18 cellular contexts compared by ENCODE assay signal in genomic region chr11:2127357-2127971, GRCh38. TPM values are rescaled to one million over a fixed set of nuclear protein-coding genes. Genes with fewer than 3 reads are reported as not detected.
DNase-seq lines count a peak whose midpoint lies in the region; ATAC-seq, FAIRE-seq and TF ChIP-seq lines count a peak whose summit lies in the region.
"Had no signal": no experiment of that assay in that cellular context is flagged by ENCODE, and none has a peak within 500 bp of the region (broad histone marks: within the 10 kb centered on the region; RNA-seq: fewer than 3 reads in every experiment).

No MANE protein-coding gene starts in this region.

- in situ Hi-C loops in Panc1 (cut with HindIII; ENCODE audit: low pct_unique_long_range_greater_than_20kb, low sequenced_read_pairs), result no loop called here

- DNase-seq in A549 (ENCODE audit: low read depth in 1 of 2, low spot score in 1 of 2) (no peak), Panc1 (ENCODE audit: low read depth, low spot score) (no peak), mesenchymal stem cell (no peak), osteoblast (ENCODE audit: insufficient read length, low spot score, missing footprints) (peak; percentile 61), HTR-8/SVneo (ENCODE audit: insufficient read length, low spot score) (no peak), LoVo (ENCODE audit: low spot score) (no peak)
- DNase-seq: DMS79 treated with DMSO at 0.1 percent for 48 hours, H9, IMR-90, NCI-H1436, NCI-H1930, NCI-H345, NCI-H524 treated with DMSO at 0.1 percent for 48 hours, RPMI8226, SIG-M5 had no signal

- no peak overlapping the region for H3K4me2 ChIP-seq in A549
- no peak overlapping the region for H3K4me2 ChIP-seq in mesenchymal stem cell (ENCODE audit: low read length, poor library complexity, severe bottlenecking)
- H3K4me2 ChIP-seq in osteoblast (ENCODE audit: insufficient read depth, low read length), result no peak overlapping the region

- CTCF ChIA-PET in A549 (lab: Yijun Ruan, JAX), result interaction anchor here (3.1 kb wide), 1 partner anchor 24 kb away, joined by 10 read pairs; no protein-coding TSS in a partner anchor
- CTCF ChIA-PET in Panc1 (lab: Charles Lee), result no interaction called here

- no peak overlapping the region for H2BK5ac ChIP-seq in mesenchymal stem cell (ENCODE audit: low read depth, low read length, poor library complexity, severe bottlenecking)

- WGBS in A549 (ENCODE audit: missing lambda C conversion rate), result 63% methylated on average over 4 of the region's 7 CpGs
- WGBS in mesenchymal stem cell, result 55% methylated on average over 7 of the region's 7 CpGs

- H2BK15ac ChIP-seq in mesenchymal stem cell (ENCODE audit: low read depth, poor library complexity, severe bottlenecking), result peak overlapping the region; percentile 33

- H3K14ac ChIP-seq in mesenchymal stem cell (ENCODE audit: low read length in 2 of 2), result no peak overlapping the region

- intact Hi-C loops in Panc1 (cut with micrococcal nuclease; ENCODE audit: unreplicated experiment), result no loop called here

- no peaks in the 10 kb centered on the region for H3K79me2 ChIP-seq in osteoblast (ENCODE audit: insufficient read depth, low read length)

- no peak overlapping the region for H4K8ac ChIP-seq in mesenchymal stem cell (ENCODE audit: low read length)

- FAIRE-seq in A549 (lab: Jason Lieb, UNC) (no peak), HTR-8/SVneo (lab: Jason Lieb, UNC) (no peak)

- no peak overlapping the region for H3K23ac ChIP-seq in mesenchymal stem cell (ENCODE audit: low read length in 2 of 2)

- POLR2A ChIA-PET in A549 (lab: Yijun Ruan, JAX), result no interaction called here
- POLR2A ChIA-PET in Panc1 (lab: Charles Lee), result no interaction called here

- no peaks in the 10 kb centered on the region for H3K4me1 ChIP-seq in A549
- no peaks in the 10 kb centered on the region for H3K4me1 ChIP-seq in Panc1 (ENCODE audit: control insufficient read depth, insufficient read depth, low read length)
- peaks cover 14% of the 10 kb centered on the region for H3K4me1 ChIP-seq in mesenchymal stem cell (ENCODE audit: control insufficient read depth, insufficient read depth, low read depth, low read length)
- peaks cover 5% of the 10 kb centered on the region for H3K4me1 ChIP-seq in osteoblast (ENCODE audit: insufficient read depth, low read length)

- TF ChIP-seq CTCF in A549 (IDR thresholded peaks at IDR 0.05) (no peak), Panc1 (IDR thresholded peaks at IDR 0.05) (no peak), osteoblast (IDR thresholded peaks at IDR 0.05; ENCODE audit: extremely low read depth, low read depth, low read length) (no peak)

- H3K79me1 ChIP-seq in mesenchymal stem cell (replicated peaks; ENCODE audit: low read length, poor library complexity, severe bottlenecking), result no peaks in the 10 kb centered on the region

- BruUV-seq in Panc1 (replicated peaks; lab: Mats Ljungman, UMichigan), result no TSS peak

- TF ChIP-seq RAD21 in A549 (conservative IDR thresholded peaks at IDR 0.05 in 1 of 2, IDR thresholded peaks at IDR 0.05 in 1 of 2), result no peak

- H3K27me3 ChIP-seq in Panc1 (ENCODE audit: control insufficient read depth, insufficient read depth, low read length) (no peaks in the 10 kb centered on the region), mesenchymal stem cell (ENCODE audit: control insufficient read depth in 1 of 2, insufficient read depth in 1 of 2, low read length in 2 of 2) (peaks cover 0 to 21% of the 10 kb centered on the region in 2 experiments), osteoblast (ENCODE audit: insufficient read depth, low read length) (no peaks in the 10 kb centered on the region)

- no peak for TF ChIP-seq POLR2A in A549 (IDR thresholded peaks at IDR 0.05; ENCODE audit: low read length)

- H3K9ac ChIP-seq in mesenchymal stem cell (ENCODE audit: low read length), result no peak overlapping the region

- H3K27ac ChIP-seq in A549 (no peak overlapping the region), Panc1 (ENCODE audit: low read length) (no peak overlapping the region), mesenchymal stem cell (ENCODE audit: low read length, poor library complexity, severe bottlenecking) (no peak overlapping the region), osteoblast (ENCODE audit: low read depth, low read length) (no peak overlapping the region)

- H4K91ac ChIP-seq in mesenchymal stem cell (ENCODE audit: low read length), result no peak overlapping the region

- no peak overlapping the region for H2BK12ac ChIP-seq in mesenchymal stem cell (ENCODE audit: low read length in 2 of 2)

- H3K18ac ChIP-seq in mesenchymal stem cell (ENCODE audit: low read depth in 1 of 2, low read length in 2 of 2), result no peak overlapping the region

- ATAC-seq in A549, result peak; percentile 9 to 25; a peak in 3 of 6 replicates
- ATAC-seq in Panc1, result peak; percentile 28
- no peak for ATAC-seq in HG02981 (IDR thresholded peaks at IDR 0.05; ENCODE audit: unreplicated experiment)

- no peaks in the 10 kb centered on the region for H3K36me3 ChIP-seq in Panc1 (ENCODE audit: control insufficient read depth, insufficient read depth, low read length)
- peaks cover 0 to 27% of the 10 kb centered on the region in 2 experiments for H3K36me3 ChIP-seq in mesenchymal stem cell (ENCODE audit: control insufficient read depth in 1 of 2, insufficient read depth in 2 of 2, low read depth in 1 of 2, low read length in 2 of 2)
- no peaks in the 10 kb centered on the region for H3K36me3 ChIP-seq in osteoblast (ENCODE audit: insufficient read depth, low read length)

- no peak overlapping the region for H3K4ac ChIP-seq in mesenchymal stem cell (ENCODE audit: low read depth in 1 of 2, low read length in 2 of 2)

- no peaks in the 10 kb centered on the region for H4K20me1 ChIP-seq in osteoblast (ENCODE audit: insufficient read depth, low read length)

- TF ChIP-seq EP300 in A549 (IDR thresholded peaks at IDR 0.05), result no peak

- H2AFZ ChIP-seq in mesenchymal stem cell (ENCODE audit: low read depth, low read length) (no peak overlapping the region), osteoblast (ENCODE audit: low read length) (no peak overlapping the region)

- H2BK120ac ChIP-seq in mesenchymal stem cell (ENCODE audit: low read depth, low read length), result no peak overlapping the region

- H3K4me3 ChIP-seq in A549 (no peak overlapping the region), Panc1 (ENCODE audit: low read depth in 2 of 2, low read length in 2 of 2) (no peak overlapping the region), mesenchymal stem cell (ENCODE audit: insufficient read depth in 1 of 2, low read depth in 1 of 2, low read length in 2 of 2) (no peak overlapping the region), osteoblast (ENCODE audit: insufficient read depth, low read length) (no peak overlapping the region)

- H3K9me3 ChIP-seq in A549 (no peaks in the 10 kb centered on the region), Panc1 (ENCODE audit: control insufficient read depth, insufficient read depth, low read depth, low read length) (no peaks in the 10 kb centered on the region), mesenchymal stem cell (ENCODE audit: control insufficient read depth, low read length) (no peaks in the 10 kb centered on the region), osteoblast (ENCODE audit: low read depth, low read length) (no peaks in the 10 kb centered on the region)

- no peak overlapping the region for H2AK5ac ChIP-seq in mesenchymal stem cell (ENCODE audit: low read length, severe bottlenecking)

TF ChIP-seq in A549, 52 proteins besides CTCF, POLR2A, EP300 and RAD21:
- TF ChIP-seq FOXS1 (CRISPR knock-in tag; IDR thresholded peaks at IDR 0.05) (no peak), SMC3 (IDR thresholded peaks at IDR 0.05) (no peak), ZNF302 (CRISPR knock-in tag; IDR thresholded peaks at IDR 0.05) (no peak), POLR2AphosphoS2 (conservative IDR thresholded peaks at IDR 0.05; ENCODE audit: low read length) (no peak)

RNA-seq across cellular contexts. Expression of gene IGF2, which starts 11.7 kb away (rescaled TPM):
- polyA plus RNA-seq in A549 (2011; rRNA removed) (2.0 and 4.9 TPM in 2 replicates), A549 (2017; fragmentation: RNase III; extraction: RNeasy Plus Mini Kit Qiagen cat#74134 plus additional on column Dnase treatment) (1.1 to 4.2 TPM (median 2.9 TPM) in 3 replicates)
- 1.4 and 1.6 TPM in 2 replicates for polyA plus RNA-seq in A549 (2012; cell fraction: cytosol; rRNA removed)
- 1.3 and 1.7 TPM in 2 replicates for polyA plus RNA-seq in A549 (2012; cell fraction: nucleus; rRNA removed)
- polyA minus RNA-seq in A549 (2011; rRNA and poly(A)+ RNA removed), result 8.9 and 10.0 TPM in 2 replicates
- total RNA-seq in Panc1 (2021; ENCODE audit: unreplicated experiment) (14.5 TPM), osteoblast (53.9 and 68.8 TPM in 2 replicates)
- 20.5 TPM for polyA plus RNA-seq in Panc1 (2012; ENCODE audit: insufficient read length)
- polyA plus RNA-seq in mesenchymal stem cell (2013, experiment 1 of 2), result 374 TPM
- 355 TPM for polyA plus RNA-seq in mesenchymal stem cell (2013, experiment 2 of 2)

RNA-seq across cellular contexts. Expression of gene INS, which starts 33.5 kb away (rescaled TPM):
- polyA plus RNA-seq in A549 (2011; rRNA removed) (not detected in 2 replicates), A549 (2017; fragmentation: RNase III; extraction: RNeasy Plus Mini Kit Qiagen cat#74134 plus additional on column Dnase treatment) (not detected in 3 replicates)
- polyA plus RNA-seq in A549 (2012; cell fraction: cytosol; rRNA removed), result not detected in 2 replicates
- not detected in 2 replicates for polyA plus RNA-seq in A549 (2012; cell fraction: nucleus; rRNA removed)
- not detected in 2 replicates for polyA minus RNA-seq in A549 (2011; rRNA and poly(A)+ RNA removed)
- total RNA-seq in Panc1 (2021; ENCODE audit: unreplicated experiment) (not detected), osteoblast (not detected in 2 replicates)
- polyA plus RNA-seq in Panc1 (2012; ENCODE audit: insufficient read length), result not detected
- polyA plus RNA-seq in mesenchymal stem cell (2013, experiment 1 of 2), result not detected
- not detected for polyA plus RNA-seq in mesenchymal stem cell (2013, experiment 2 of 2)
- total RNA-seq: H9, HT-29, IMR-90, MCF 10A had no signal
- polyA plus RNA-seq: IMR-90 had no signal

RNA-seq across cellular contexts. Expression of gene TH, which starts 44.2 kb away (rescaled TPM):
- polyA plus RNA-seq in A549 (2011; rRNA removed) (not detected in 2 replicates), A549 (2017; fragmentation: RNase III; extraction: RNeasy Plus Mini Kit Qiagen cat#74134 plus additional on column Dnase treatment) (not detected in 3 replicates)
- 0.04 TPM in 2 replicates for polyA plus RNA-seq in A549 (2012; cell fraction: cytosol; rRNA removed)
- 0.05 and 0.06 TPM in 2 replicates for polyA plus RNA-seq in A549 (2012; cell fraction: nucleus; rRNA removed)
- 0.15 TPM in 1 of 2 replicates, not detected in the other for polyA minus RNA-seq in A549 (2011; rRNA and poly(A)+ RNA removed)
- total RNA-seq in Panc1 (2021; ENCODE audit: unreplicated experiment) (not detected), osteoblast (under 0.01 TPM in 1 of 2 replicates, not detected in the other)
- polyA plus RNA-seq in Panc1 (2012; ENCODE audit: insufficient read length), result 0.38 TPM
- not detected for polyA plus RNA-seq in mesenchymal stem cell (2013, experiment 1 of 2)
- not detected for polyA plus RNA-seq in mesenchymal stem cell (2013, experiment 2 of 2)
- total RNA-seq: H9, IMR-90 had no signal
